ENCODE assay signal across 22 cellular contexts in the genomic region with DNA sequence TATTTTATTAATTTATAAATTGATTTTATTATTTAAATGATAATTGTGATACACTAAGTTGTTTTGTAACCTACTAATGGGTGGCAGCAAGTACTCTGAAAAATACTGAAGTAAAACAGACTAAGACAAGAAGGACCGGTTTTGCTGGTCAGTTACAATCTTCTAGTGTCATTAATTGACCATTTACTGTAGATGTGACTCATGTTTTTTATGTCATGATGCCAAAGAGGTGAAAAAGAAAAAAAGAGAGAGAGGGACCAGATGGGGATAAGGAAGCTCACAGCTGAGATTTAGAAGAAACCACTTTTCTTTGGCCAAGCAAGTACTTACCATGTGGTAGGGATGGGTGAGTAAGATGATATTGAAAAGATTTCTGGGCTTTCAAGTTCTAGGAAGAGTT.
"Had no signal": no experiment of that assay in that cellular context is flagged by ENCODE, and none has a peak within 500 bp of the region (broad histone marks: within the 10 kb centered on the region; RNA-seq: fewer than 3 reads in every experiment).

No MANE protein-coding gene starts in this region.

- DNase-seq: activated CD4-positive, alpha-beta memory T cell treated with anti-CD3 and anti-CD28 coated beads, Interleukin-2, amount 10 ng/mL, durations not matched to agents 7 days and 5 days; activated CD4-positive, alpha-beta T cell treated with anti-CD3 and anti-CD28 coated beads for 48 hours; activated CD4-positive, CD25-positive, alpha-beta regulatory T cell; activated CD8-positive, alpha-beta memory T cell treated with anti-CD3 and anti-CD28 coated beads, Interleukin-2, amount 10 ng/mL, durations not matched to agents 7 days and 5 days; activated naive CD4-positive, alpha-beta T cell treated with anti-CD3 and anti-CD28 coated beads for 36 hours; activated T-cell treated with anti-CD3 and anti-CD28 coated beads, Interleukin-2, amount 50 U/mL, for 1 hour; body of pancreas; central memory CD4-positive, alpha-beta T cell; dorsolateral prefrontal cortex; hypothalamus; islet precursor cell; pancreas; sigmoid colon; stimulated activated CD4-positive, alpha-beta T cell treated with anti-CD3 and anti-CD28 coated beads, Interleukin-4, amount 100 ng/mL, for 24 hours; T1000; testis; upper lobe of left lung had no signal

- H3K27ac ChIP-seq: body of pancreas, dorsolateral prefrontal cortex, neutrophil, pancreas, sigmoid colon, testis, upper lobe of left lung had no signal

- H3K36me3 Mint-ChIP-seq: activated CD8-positive, alpha-beta memory T cell treated with anti-CD3 and anti-CD28 coated beads, Interleukin-2, amount 10 ng/mL, durations not matched to agents 7 days and 5 days; natural killer cell treated with Interleukin-12 subunit alpha and Interleukin-12 subunit beta and Interleukin-15 and Interleukin-18, amount 100 ng/mL, for 72 hours; stimulated activated memory B cell treated with anti-CD40 and anti-IgM and Interleukin-4, amounts not matched to agents 10 μg/mL and 1 μg/mL and 100 μg/mL, for 72 hours had no signal

- H3K4me3 Mint-ChIP-seq: activated CD4-positive, alpha-beta memory T cell treated with anti-CD3 and anti-CD28 coated beads, Interleukin-2, amount 10 ng/mL, durations not matched to agents 7 days and 5 days; activated CD8-positive, alpha-beta memory T cell treated with anti-CD3 and anti-CD28 coated beads, Interleukin-2, amount 10 ng/mL, durations not matched to agents 7 days and 5 days; activated naive CD4-positive, alpha-beta T cell treated with anti-CD3 and anti-CD28 coated beads for 36 hours; natural killer cell treated with Interleukin-12 subunit alpha and Interleukin-12 subunit beta and Interleukin-15 and Interleukin-18, amount 100 ng/mL, for 72 hours; stimulated activated memory B cell treated with anti-CD40 and anti-IgM and Interleukin-4, amounts not matched to agents 10 μg/mL and 1 μg/mL and 100 μg/mL, for 72 hours had no signal

- H3K4me1 Mint-ChIP-seq: activated CD4-positive, alpha-beta memory T cell treated with anti-CD3 and anti-CD28 coated beads, Interleukin-2, amount 10 ng/mL, durations not matched to agents 7 days and 5 days; activated CD8-positive, alpha-beta memory T cell treated with anti-CD3 and anti-CD28 coated beads, Interleukin-2, amount 10 ng/mL, durations not matched to agents 7 days and 5 days; stimulated activated memory B cell treated with anti-CD40 and anti-IgM and Interleukin-4, amounts not matched to agents 10 μg/mL and 1 μg/mL and 100 μg/mL, for 72 hours had no signal

- H3K4me1 ChIP-seq: body of pancreas, pancreas, sigmoid colon, testis, upper lobe of left lung had no signal

- H3K27ac Mint-ChIP-seq: activated CD4-positive, alpha-beta memory T cell treated with anti-CD3 and anti-CD28 coated beads, Interleukin-2, amount 10 ng/mL, durations not matched to agents 7 days and 5 days; activated CD8-positive, alpha-beta memory T cell treated with anti-CD3 and anti-CD28 coated beads, Interleukin-2, amount 10 ng/mL, durations not matched to agents 7 days and 5 days; activated naive CD4-positive, alpha-beta T cell treated with anti-CD3 and anti-CD28 coated beads for 36 hours; activated T-helper 2 cell treated with anti-CD3 and anti-CD28 coated beads, Interferon-gamma antibody, Interleukin-2, Interleukin-4, amounts not matched to agents 10 μg/mL and 5 μg/mL and 100 μg/mL, durations not matched to agents 14 hours and 24 hours and 36 hours; natural killer cell treated with Interleukin-12 subunit alpha and Interleukin-12 subunit beta and Interleukin-15 and Interleukin-18, amount 100 ng/mL, for 72 hours; stimulated activated memory B cell treated with anti-CD40 and anti-IgM and Interleukin-4, amounts not matched to agents 10 μg/mL and 1 μg/mL and 100 μg/mL, for 72 hours had no signal

- H3K4me3 ChIP-seq: body of pancreas, dorsolateral prefrontal cortex, lung, pancreas, sigmoid colon, testis, upper lobe of left lung had no signal

- H3K27me3 Mint-ChIP-seq: activated CD4-positive, alpha-beta memory T cell treated with anti-CD3 and anti-CD28 coated beads, Interleukin-2, amount 10 ng/mL, durations not matched to agents 7 days and 5 days; activated CD8-positive, alpha-beta memory T cell treated with anti-CD3 and anti-CD28 coated beads, Interleukin-2, amount 10 ng/mL, durations not matched to agents 7 days and 5 days; natural killer cell treated with Interleukin-12 subunit alpha and Interleukin-12 subunit beta and Interleukin-15 and Interleukin-18, amount 100 ng/mL, for 72 hours; stimulated activated memory B cell treated with anti-CD40 and anti-IgM and Interleukin-4, amounts not matched to agents 10 μg/mL and 1 μg/mL and 100 μg/mL, for 72 hours had no signal

- ATAC-seq: activated CD8-positive, alpha-beta memory T cell treated with anti-CD3 and anti-CD28 coated beads, Interleukin-2, amount 10 ng/mL, durations not matched to agents 7 days and 5 days; body of pancreas; natural killer cell treated with Interleukin-12 subunit alpha and Interleukin-12 subunit beta and Interleukin-15 and Interleukin-18, amount 100 ng/mL, for 72 hours; pancreas; stimulated activated memory B cell treated with anti-CD40 and anti-IgM and Interleukin-4, amounts not matched to agents 10 μg/mL and 1 μg/mL and 100 μg/mL, for 72 hours had no signal

- H3K36me3 ChIP-seq: neutrophil, pancreas, sigmoid colon, upper lobe of left lung had no signal

- H3K27me3 ChIP-seq: body of pancreas, neutrophil, pancreas, sigmoid colon, testis, upper lobe of left lung had no signal

- H3K9me3 Mint-ChIP-seq: activated CD4-positive, alpha-beta memory T cell treated with anti-CD3 and anti-CD28 coated beads, Interleukin-2, amount 10 ng/mL, durations not matched to agents 7 days and 5 days; activated naive CD4-positive, alpha-beta T cell treated with anti-CD3 and anti-CD28 coated beads for 36 hours; stimulated activated memory B cell treated with anti-CD40 and anti-IgM and Interleukin-4, amounts not matched to agents 10 μg/mL and 1 μg/mL and 100 μg/mL, for 72 hours had no signal

- H3K9me3 ChIP-seq: body of pancreas, neutrophil, pancreas, sigmoid colon, testis, upper lobe of left lung had no signal
